In genomic region chr1:179583869-179584268, GRCh38 we compare ENCODE assay signal across 30 cellular contexts. TPM values are rescaled to one million over a fixed set of nuclear protein-coding genes. Genes with fewer than 3 reads are reported as not detected.
"Had no signal": no experiment of that assay in that cellular context is flagged by ENCODE, and none has a peak within 500 bp of the region (broad histone marks: within the 10 kb centered on the region; RNA-seq: fewer than 3 reads in every experiment).

No MANE protein-coding gene starts in this region.

- DNase-seq: activated B cell treated with CpG ODN at 0.5 μM for 24 hours; activated CD4-positive, alpha-beta memory T cell treated with anti-CD3 and anti-CD28 coated beads for 36 hours; activated CD4-positive, alpha-beta T cell treated with anti-CD3 and anti-CD28 coated beads, Interleukin-2, amount 10 ng/mL, durations not matched to agents 7 days and 5 days; activated CD8-positive, alpha-beta memory T cell treated with anti-CD3 and anti-CD28 coated beads for 24 hours; activated gamma-delta T cell; activated naive CD4-positive, alpha-beta T cell treated with anti-CD3 and anti-CD28 coated beads for 36 hours; activated naive CD8-positive, alpha-beta T cell treated with anti-CD3 and anti-CD28 coated beads for 36 hours; activated T-cell treated with anti-CD3 and anti-CD28 coated beads for 4 hours; activated T-cell treated with anti-CD3 and anti-CD28 coated beads, Interleukin-2, amount 50 U/mL, for 48 hours; anterior cingulate cortex; caudate nucleus; MG63; MV-4-11; NCI-H1092 treated with DMSO at 0.1 percent for 48 hours; NCI-H1417 treated with DMSO at 0.1 percent for 48 hours; NCI-H1694; NCI-H2029; NCI-H2107; NCI-H510A treated with DMSO at 0.1 percent for 48 hours; NCI-H69; PC-3; SHP77; T-helper 17 cell; T-helper 9 cell had no signal

- H3K27me3 ChIP-seq: breast epithelium had no signal

- H3K27ac ChIP-seq: breast epithelium, KMS-11 had no signal

- H3K9ac ChIP-seq: KMS-11 had no signal

- H3K4me1 ChIP-seq: breast epithelium had no signal

- H3K4me3 Mint-ChIP-seq: activated B cell treated with CpG ODN at 0.5 μM for 24 hours; activated CD4-positive, alpha-beta memory T cell treated with anti-CD3 and anti-CD28 coated beads for 36 hours; activated CD4-positive, alpha-beta T cell treated with anti-CD3 and anti-CD28 coated beads, Interleukin-2, amount 10 ng/mL, durations not matched to agents 7 days and 5 days; activated naive CD4-positive, alpha-beta T cell treated with anti-CD3 and anti-CD28 coated beads for 36 hours; activated naive CD8-positive, alpha-beta T cell treated with anti-CD3 and anti-CD28 coated beads for 36 hours; activated T-helper 17 cell treated with anti-CD3 and anti-CD28 coated beads, Interleukin-2, amount 50 U/mL, for 72 hours; T-helper 17 cell had no signal

- ATAC-seq: activated T-helper 17 cell treated with anti-CD3 and anti-CD28 coated beads, Interleukin-2, amount 50 U/mL, for 72 hours; PC-3; T-helper 17 cell had no signal

- H3K36me3 ChIP-seq: breast epithelium, MG63 had no signal

- H3K27ac Mint-ChIP-seq: activated B cell treated with CpG ODN at 0.5 μM for 24 hours; activated CD4-positive, alpha-beta memory T cell treated with anti-CD3 and anti-CD28 coated beads for 36 hours; activated CD4-positive, alpha-beta T cell treated with anti-CD3 and anti-CD28 coated beads, Interleukin-2, amount 10 ng/mL, durations not matched to agents 7 days and 5 days; activated naive CD4-positive, alpha-beta T cell treated with anti-CD3 and anti-CD28 coated beads for 36 hours; activated naive CD8-positive, alpha-beta T cell treated with anti-CD3 and anti-CD28 coated beads for 36 hours; activated T-helper 17 cell treated with anti-CD3 and anti-CD28 coated beads, Interleukin-2, amount 50 U/mL, for 72 hours; T-helper 17 cell had no signal

- H3K4me1 Mint-ChIP-seq: activated B cell treated with CpG ODN at 0.5 μM for 24 hours; activated naive CD8-positive, alpha-beta T cell treated with anti-CD3 and anti-CD28 coated beads for 36 hours; activated T-helper 17 cell treated with anti-CD3 and anti-CD28 coated beads, Interleukin-2, amount 50 U/mL, for 72 hours; T-helper 17 cell had no signal

- H3K4me3 ChIP-seq: breast epithelium, MG63 had no signal

- H3K9me3 ChIP-seq: breast epithelium, MG63 had no signal

- H3K36me3 Mint-ChIP-seq: activated CD4-positive, alpha-beta memory T cell treated with anti-CD3 and anti-CD28 coated beads for 36 hours; activated naive CD8-positive, alpha-beta T cell treated with anti-CD3 and anti-CD28 coated beads for 36 hours had no signal

- H3K9me3 Mint-ChIP-seq: activated B cell treated with CpG ODN at 0.5 μM for 24 hours; activated CD4-positive, alpha-beta memory T cell treated with anti-CD3 and anti-CD28 coated beads for 36 hours; activated CD4-positive, alpha-beta T cell treated with anti-CD3 and anti-CD28 coated beads, Interleukin-2, amount 10 ng/mL, durations not matched to agents 7 days and 5 days; activated naive CD4-positive, alpha-beta T cell treated with anti-CD3 and anti-CD28 coated beads for 36 hours; activated naive CD8-positive, alpha-beta T cell treated with anti-CD3 and anti-CD28 coated beads for 36 hours; activated T-helper 17 cell treated with anti-CD3 and anti-CD28 coated beads, Interleukin-2, amount 50 U/mL, for 72 hours had no signal

RNA-seq across cellular contexts. Expression of gene TDRD5, which starts 7.8 kb away (rescaled TPM):
- total RNA-seq: activated B cell treated with CpG ODN at 0.5 μM for 24 hours; activated CD4-positive, alpha-beta memory T cell treated with anti-CD3 and anti-CD28 coated beads for 36 hours; activated CD4-positive, alpha-beta T cell treated with anti-CD3 and anti-CD28 coated beads, Interleukin-2, amount 10 ng/mL, durations not matched to agents 7 days and 5 days; activated naive CD4-positive, alpha-beta T cell treated with anti-CD3 and anti-CD28 coated beads for 36 hours; activated naive CD8-positive, alpha-beta T cell treated with anti-CD3 and anti-CD28 coated beads for 36 hours; activated T-helper 17 cell treated with anti-CD3 and anti-CD28 coated beads, Interleukin-2, amount 50 U/mL, for 72 hours; PC-3; T-helper 17 cell had no signal

RNA-seq across cellular contexts. Expression of gene NPHS2, which starts 8.1 kb away (rescaled TPM):
- total RNA-seq: activated B cell treated with CpG ODN at 0.5 μM for 24 hours; activated CD4-positive, alpha-beta memory T cell treated with anti-CD3 and anti-CD28 coated beads for 36 hours; activated CD4-positive, alpha-beta T cell treated with anti-CD3 and anti-CD28 coated beads, Interleukin-2, amount 10 ng/mL, durations not matched to agents 7 days and 5 days; activated naive CD4-positive, alpha-beta T cell treated with anti-CD3 and anti-CD28 coated beads for 36 hours; activated naive CD8-positive, alpha-beta T cell treated with anti-CD3 and anti-CD28 coated beads for 36 hours; activated T-helper 17 cell treated with anti-CD3 and anti-CD28 coated beads, Interleukin-2, amount 50 U/mL, for 72 hours; breast epithelium; cerebellum; PC-3; SK-MEL-5; T-helper 17 cell had no signal
- polyA plus RNA-seq: adipose tissue had no signal
